In the genomic region with DNA sequence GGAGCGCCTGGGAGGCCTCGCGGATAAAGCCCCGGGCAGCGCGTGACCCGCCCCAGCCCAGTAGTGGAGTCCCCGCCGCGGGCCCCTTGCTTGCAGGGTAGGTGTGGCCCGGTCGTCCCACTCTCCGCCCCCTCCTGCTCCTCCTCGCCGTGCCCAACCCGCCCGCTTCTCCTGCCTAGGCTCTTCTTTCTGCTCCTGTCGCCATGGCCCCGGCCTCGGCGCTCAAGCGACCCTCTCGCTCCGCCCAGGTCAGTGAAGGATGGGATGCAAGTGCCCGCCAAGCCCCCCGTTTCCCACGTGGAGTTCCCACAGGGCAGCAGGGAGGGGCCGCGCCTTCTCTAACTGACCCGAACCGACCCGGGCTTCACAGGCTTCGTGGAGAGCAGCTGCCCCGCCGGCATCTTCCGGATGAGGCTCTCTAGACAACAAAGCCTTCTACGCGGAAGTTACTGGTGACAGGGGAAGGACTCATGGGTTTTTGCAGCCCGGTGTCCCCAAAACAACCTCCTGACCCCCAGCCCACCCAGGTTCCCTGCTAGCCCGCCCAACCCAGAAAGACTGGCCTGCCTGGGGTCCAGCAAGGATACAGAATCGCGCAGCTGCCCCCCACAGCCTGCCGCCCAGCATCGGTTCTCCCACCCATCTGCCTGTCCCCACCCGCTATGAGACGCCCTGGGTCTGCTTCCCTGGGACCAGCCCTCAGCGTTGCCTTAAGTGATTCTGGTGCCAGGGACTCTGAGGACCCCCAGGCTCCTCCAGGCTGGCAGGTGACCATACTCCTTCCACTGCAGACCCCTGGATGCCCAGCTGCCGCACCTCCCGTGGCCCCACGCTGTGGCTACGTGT, we compare ENCODE assay signal across 9 cellular contexts. TPM values are rescaled to one million over a fixed set of nuclear protein-coding genes. Genes with fewer than 3 reads are reported as not detected.
DNase-seq lines count a peak whose midpoint lies in the region; ATAC-seq lines count a peak whose summit lies in the region.
"Had no signal": no experiment of that assay in that cellular context is flagged by ENCODE, and none has a peak within 500 bp of the region (broad histone marks: within the 10 kb centered on the region; RNA-seq: fewer than 3 reads in every experiment).

No MANE protein-coding gene starts in this region.

- peaks cover 20% of the 10 kb centered on the region for H3K4me1 ChIP-seq in mononuclear cell (ENCODE audit: insufficient read depth, low read length)

- no peaks in the 10 kb centered on the region for H3K27me3 ChIP-seq in mononuclear cell (ENCODE audit: insufficient read depth, low read length)

- DNase-seq in NCI-H1092 treated with DMSO at 0.1 percent for 48 hours (lab: John Stamatoyannopoulos, UW) (peak; percentile 11), NCI-H1092 (lab: John Stamatoyannopoulos, UW) (no peak), dermis blood vessel endothelial cell (peak; percentile 33), hippocampal formation (lab: John Stamatoyannopoulos, UW) (no peak)
- DNase-seq in activated CD4-positive, alpha-beta T cell treated with anti-CD3 and anti-CD28 coated beads for 1 hour, result peak; percentile 58
- DNase-seq in stimulated activated CD8-positive, alpha-beta memory T cell treated with anti-CD3 and anti-CD28 coated beads, Interleukin-4, amount 100 ng/mL, for 48 hours, result peak; percentile 71

- H3K4me3 ChIP-seq in mononuclear cell (ENCODE audit: low read length), result peak overlapping the region; percentile 60
- H3K4me3 ChIP-seq: A549 had no signal

- peak; percentile 60 for ATAC-seq in HG03139 (IDR thresholded peaks at IDR 0.05; ENCODE audit: unreplicated experiment)

- H3K9me3 ChIP-seq in mononuclear cell (ENCODE audit: low read depth, low read length), result no peaks in the 10 kb centered on the region
- H3K9me3 ChIP-seq: A549 had no signal

RNA-seq across cellular contexts. Expression of gene TTC32, which starts 32.9 kb away (rescaled TPM):
- total RNA-seq in dermis blood vessel endothelial cell, result 8.1 and 9.4 TPM in 2 replicates
- total RNA-seq in mononuclear cell, result 42.2 TPM

Comparison
In these comparisons a context has a peak if more than half of its experiments do, and no peak if none do; other contexts are left out.
1. DNase-seq: peak in NCI-H1092 treated with DMSO at 0.1 percent for 48 hours (single experiment), activated CD4-positive, alpha-beta T cell treated with anti-CD3 and anti-CD28 coated beads for 1 hour (single experiment), dermis blood vessel endothelial cell (single experiment) and stimulated activated CD8-positive, alpha-beta memory T cell treated with anti-CD3 and anti-CD28 coated beads, Interleukin-4, amount 100 ng/mL, for 48 hours (single experiment); none in NCI-H1092 (single experiment) and hippocampal formation (0 of 2).